1 cellular context compared by ENCODE assay signal in genomic region chr7:30289634-30290033, GRCh38.
TF ChIP-seq lines count a peak whose summit lies in the region.

No MANE protein-coding gene starts in this region.

TF ChIP-seq in HEK293, 187 proteins besides CTCF, POLR2A, EP300 and RAD21:
- peak; percentile 84 for TF ChIP-seq ZNF335 (tag by site-specific recombination; conservative IDR thresholded peaks at IDR 0.05)
- TF ChIP-seq ZNF341 (tag by site-specific recombination; IDR thresholded peaks at IDR 0.05; ENCODE audit: low read depth) = peak; percentile 86
TF ChIP-seq in HEK293: peak in this region for 2; not testable (repeated sequence) for 185.
